7 cellular contexts compared by ENCODE assay signal in genomic region chr2:61540167-61540566, GRCh38. TPM values are rescaled to one million over a fixed set of nuclear protein-coding genes. Genes with fewer than 3 reads are reported as not detected.
A peak's percentile ranks its signal among the peaks of the same experiment; 100 is the strongest.
DNase-seq lines count a peak whose midpoint lies in the region; ATAC-seq and TF ChIP-seq lines count a peak whose summit lies in the region.
"Not testable (repeated sequence)": the region's sequence is repeated elsewhere in the genome, so short reads cannot be mapped to it uniquely, and the experiment has no call there.

No MANE protein-coding gene starts in this region.

- peaks cover 31% of the 10 kb centered on the region for H3K79me2 ChIP-seq in GM23338 (replicated peaks; ENCODE audit: insufficient read depth)
- peaks cover 27% of the 10 kb centered on the region for H3K79me2 ChIP-seq in KMS-11 (ENCODE audit: insufficient read depth, low read depth)

- H3K4me3 Mint-ChIP-seq in GM23338, result 0 out of 3 replicates have a peak overlapping the region, but pooled peaks have one; percentile 17
- H3K4me3 Mint-ChIP-seq in activated T-cell treated with anti-CD3 and anti-CD28 coated beads, Interleukin-2, amount 50 U/mL, for 24 hours; activated naive CD8-positive, alpha-beta T cell; naive thymus-derived CD4-positive, alpha-beta T cell; stimulated activated memory B cell treated with anti-CD40 and anti-IgM and Interleukin-4, amounts not matched to agents 10 μg/mL and 1 μg/mL and 100 μg/mL, for 72 hours: not testable (repeated sequence)

- peaks cover 12% of the 10 kb centered on the region for H3K9me3 Mint-ChIP-seq in GM23338
- not testable (repeated sequence) for H3K9me3 Mint-ChIP-seq in activated T-cell treated with anti-CD3 and anti-CD28 coated beads, Interleukin-2, amount 50 U/mL, for 24 hours; activated naive CD8-positive, alpha-beta T cell (ENCODE audit: low read depth); naive thymus-derived CD4-positive, alpha-beta T cell; stimulated activated memory B cell treated with anti-CD40 and anti-IgM and Interleukin-4, amounts not matched to agents 10 μg/mL and 1 μg/mL and 100 μg/mL, for 72 hours

- H3K4me1 Mint-ChIP-seq in GM23338, result peaks cover 14% of the 10 kb centered on the region; the same call in 2 of the 3 replicates
- H3K4me1 Mint-ChIP-seq in activated T-cell treated with anti-CD3 and anti-CD28 coated beads, Interleukin-2, amount 50 U/mL, for 24 hours (ENCODE audit: low read depth), result peaks cover 26% of the 10 kb centered on the region
- H3K4me1 Mint-ChIP-seq in activated naive CD8-positive, alpha-beta T cell (ENCODE audit: low read depth), result peaks cover 24% of the 10 kb centered on the region
- peaks cover 16 to 25% (median 25%) of the 10 kb centered on the region in 7 donors for H3K4me1 Mint-ChIP-seq in naive thymus-derived CD4-positive, alpha-beta T cell
- H3K4me1 Mint-ChIP-seq in stimulated activated memory B cell treated with anti-CD40 and anti-IgM and Interleukin-4, amounts not matched to agents 10 μg/mL and 1 μg/mL and 100 μg/mL, for 72 hours, result peaks cover 23% of the 10 kb centered on the region

- not testable (repeated sequence) for H3K27me3 ChIP-seq in GM23338 (ENCODE audit: insufficient read depth); KMS-11 (ENCODE audit: insufficient read depth, low read depth); naive thymus-derived CD4-positive, alpha-beta T cell (ENCODE audit: control insufficient read depth in 2 of 2, insufficient read depth in 2 of 2, low read length in 2 of 2)

- H3K27ac ChIP-seq in GM23338 (ENCODE audit: low read depth) (0 out of 2 replicates have a peak overlapping the region, but pooled peaks have one; percentile 99), KMS-11 (peak overlapping the region; percentile 95; the same call in 1 of the 2 replicates), VCaP (peak overlapping the region; percentile 97)
- H3K27ac ChIP-seq in naive thymus-derived CD4-positive, alpha-beta T cell (ENCODE audit: low read depth, low read length), result not testable (repeated sequence)

- DNase-seq in GM23338 (ENCODE audit: low spot score); activated T-cell treated with anti-CD3 and anti-CD28 coated beads, Interleukin-2, amount 50 U/mL, for 24 hours; naive thymus-derived CD4-positive, alpha-beta T cell: not testable (repeated sequence)

- peaks cover 19% of the 10 kb centered on the region for H3K27me3 Mint-ChIP-seq in GM23338 (ENCODE audit: insufficient read depth, low read depth, poor library complexity)
- H3K27me3 Mint-ChIP-seq in activated T-cell treated with anti-CD3 and anti-CD28 coated beads, Interleukin-2, amount 50 U/mL, for 24 hours; activated naive CD8-positive, alpha-beta T cell; stimulated activated memory B cell treated with anti-CD40 and anti-IgM and Interleukin-4, amounts not matched to agents 10 μg/mL and 1 μg/mL and 100 μg/mL, for 72 hours: not testable (repeated sequence)
- peaks cover 0 to 11% (median 0%) of the 10 kb centered on the region in 5 donors for H3K27me3 Mint-ChIP-seq in naive thymus-derived CD4-positive, alpha-beta T cell

- not testable (repeated sequence) for ATAC-seq in GM23338; naive thymus-derived CD4-positive, alpha-beta T cell; stimulated activated memory B cell treated with anti-CD40 and anti-IgM and Interleukin-4, amounts not matched to agents 10 μg/mL and 1 μg/mL and 100 μg/mL, for 72 hours

- H3F3A ChIP-seq in GM23338 (replicated peaks; ENCODE audit: low read depth), result peaks cover 11% of the 10 kb centered on the region

- not testable (repeated sequence) for H3K4me3 ChIP-seq in GM23338; KMS-11 (IDR thresholded peaks at IDR 0.05; ENCODE audit: insufficient read depth, low read depth, low read length); naive thymus-derived CD4-positive, alpha-beta T cell (ENCODE audit: low read length)

- intact Hi-C loops in naive thymus-derived CD4-positive, alpha-beta T cell (cut with micrococcal nuclease), result not testable (repeated sequence)

- POLR2A ChIA-PET in naive thymus-derived CD4-positive, alpha-beta T cell (lab: Charles Lee), result interaction anchor here (0.6 kb wide), 1 partner anchor 124 kb away, joined by 3 read pairs; no protein-coding TSS in a partner anchor

- TF ChIP-seq CTCF in GM23338 (conservative IDR thresholded peaks at IDR 0.05; ENCODE audit: low read depth in 2 of 2); KMS-11 (conservative IDR thresholded peaks at IDR 0.05; ENCODE audit: low read depth, low read length); VCaP (conservative IDR thresholded peaks at IDR 0.05): not testable (repeated sequence)

- CTCF ChIA-PET in naive thymus-derived CD4-positive, alpha-beta T cell (lab: Charles Lee), result not testable (repeated sequence)

- H3K27ac Mint-ChIP-seq in GM23338, result peak overlapping the region; percentile 59; the same call in 1 of the 2 replicates
- peak overlapping the region; percentile 100 for H3K27ac Mint-ChIP-seq in activated T-cell treated with anti-CD3 and anti-CD28 coated beads, Interleukin-2, amount 50 U/mL, for 24 hours
- peak overlapping the region; percentile 100 for H3K27ac Mint-ChIP-seq in activated naive CD8-positive, alpha-beta T cell
- H3K27ac Mint-ChIP-seq in naive thymus-derived CD4-positive, alpha-beta T cell, result peak overlapping the region in 5 of 9 donors; percentile 26 to 99 (median 45)
- peak overlapping the region; percentile 98 for H3K27ac Mint-ChIP-seq in stimulated activated memory B cell treated with anti-CD40 and anti-IgM and Interleukin-4, amounts not matched to agents 10 μg/mL and 1 μg/mL and 100 μg/mL, for 72 hours

- not testable (repeated sequence) for H3K9me2 ChIP-seq in GM23338 (ENCODE audit: insufficient read depth)

- H3K9me3 ChIP-seq in naive thymus-derived CD4-positive, alpha-beta T cell (ENCODE audit: control insufficient read depth in 2 of 3, low read length in 3 of 3), result not testable (repeated sequence)

- not testable (repeated sequence) for H3K4me1 ChIP-seq in GM23338 (ENCODE audit: insufficient read depth)
- H3K4me1 ChIP-seq in KMS-11 (ENCODE audit: low read depth, poor library complexity, severe bottlenecking), result peaks cover 18% of the 10 kb centered on the region
- H3K4me1 ChIP-seq in naive thymus-derived CD4-positive, alpha-beta T cell (ENCODE audit: control insufficient read depth in 2 of 2, insufficient read depth in 2 of 2, low read length in 2 of 2), result peaks cover 9 to 12% of the 10 kb centered on the region in 2 donors

- H3K4me2 ChIP-seq in GM23338, result not testable (repeated sequence)
- H3K4me2 ChIP-seq in KMS-11, result peak overlapping the region; percentile 78; the same call in 1 of the 2 replicates

- H4K20me1 ChIP-seq in GM23338 (replicated peaks; ENCODE audit: insufficient read depth), result peaks cover 12% of the 10 kb centered on the region
- peaks cover 12% of the 10 kb centered on the region for H4K20me1 ChIP-seq in KMS-11 (ENCODE audit: insufficient read depth)

- H3K36me3 Mint-ChIP-seq in GM23338 (ENCODE audit: low read depth), result peaks cover 21% of the 10 kb centered on the region
- H3K36me3 Mint-ChIP-seq in activated T-cell treated with anti-CD3 and anti-CD28 coated beads, Interleukin-2, amount 50 U/mL, for 24 hours (ENCODE audit: low read depth), result peaks cover 29% of the 10 kb centered on the region
- H3K36me3 Mint-ChIP-seq in activated naive CD8-positive, alpha-beta T cell; naive thymus-derived CD4-positive, alpha-beta T cell; stimulated activated memory B cell treated with anti-CD40 and anti-IgM and Interleukin-4, amounts not matched to agents 10 μg/mL and 1 μg/mL and 100 μg/mL, for 72 hours: not testable (repeated sequence)

- not testable (repeated sequence) for H3K36me3 ChIP-seq in GM23338 (ENCODE audit: insufficient read depth); KMS-11 (ENCODE audit: insufficient read depth); naive thymus-derived CD4-positive, alpha-beta T cell (ENCODE audit: control insufficient read depth in 2 of 3, insufficient read depth in 3 of 3, low read length in 3 of 3)

- H2AFZ ChIP-seq in GM23338, result peak overlapping the region; percentile 52; the same call in 1 of the 2 replicates
- H2AFZ ChIP-seq in KMS-11 (ENCODE audit: low read depth), result peak overlapping the region; percentile 25; the same call in 1 of the 2 replicates

- H3K9ac ChIP-seq in KMS-11, result 0 out of 2 replicates have a peak overlapping the region, but pooled peaks have one; percentile 96

RNA-seq across cellular contexts. Expression of gene XPO1, which starts 2.0 kb away (rescaled TPM):
- total RNA-seq in GM23338 (2014; rRNA removed; shearing (Covaris generic)), result 479 and 485 TPM in 2 replicates
- 98.9 and 115 TPM in 2 replicates for polyA plus RNA-seq in GM23338 (2016; fragmentation: Nextera tagmentation; extraction: Ambion mirVana)
- total RNA-seq in naive thymus-derived CD4-positive, alpha-beta T cell, result 100 to 1,000 TPM; 132 to 192 (median 181) TPM
- 10 to 100 TPM; 40.2 to 45.1 TPM for polyA plus RNA-seq in naive thymus-derived CD4-positive, alpha-beta T cell

Comparison
In these comparisons a context has a peak if more than half of its experiments do, and no peak if none do; other contexts are left out.
1. H3K27ac Mint-ChIP-seq: peak in every context shown above with its lines; median percentile 100 in activated T-cell treated with anti-CD3 and anti-CD28 coated beads, Interleukin-2, amount 50 U/mL, for 24 hours; 100 in activated naive CD8-positive, alpha-beta T cell; 98 in stimulated activated memory B cell treated with anti-CD40 and anti-IgM and Interleukin-4, amounts not matched to agents 10 μg/mL and 1 μg/mL and 100 μg/mL, for 72 hours; 59 in GM23338; 45 in naive thymus-derived CD4-positive, alpha-beta T cell.